ENCODE assay signal across 19 cellular contexts in the genomic region with DNA sequence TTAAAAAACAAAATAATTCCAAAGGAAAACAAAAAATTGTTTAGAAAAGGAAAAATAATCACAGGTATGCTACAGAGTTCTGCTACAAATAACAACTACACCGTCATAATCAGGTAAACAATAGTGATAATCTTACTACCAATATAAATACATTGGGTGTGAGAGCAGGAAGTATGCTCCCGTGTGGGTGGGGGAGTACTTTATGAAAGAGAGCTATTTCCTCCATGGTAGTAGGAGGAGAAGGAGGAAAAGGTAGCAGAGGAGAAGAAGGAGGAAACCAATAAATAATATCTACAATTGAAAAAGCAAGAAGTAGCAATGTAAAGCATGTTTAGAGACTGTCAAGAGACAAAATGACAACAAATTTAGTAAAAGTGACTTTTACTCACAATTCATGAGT. TPM values are rescaled to one million over a fixed set of nuclear protein-coding genes. Genes with fewer than 3 reads are reported as not detected.
DNase-seq lines count a peak whose midpoint lies in the region; ATAC-seq and TF ChIP-seq lines count a peak whose summit lies in the region.
"Had no signal": no experiment of that assay in that cellular context is flagged by ENCODE, and none has a peak within 500 bp of the region (broad histone marks: within the 10 kb centered on the region; RNA-seq: fewer than 3 reads in every experiment).

No MANE protein-coding gene starts in this region.

- no peaks in the 10 kb centered on the region for H3K36me3 ChIP-seq in Loucy (ENCODE audit: insufficient read depth, low read length)
- H3K36me3 ChIP-seq: BE2C had no signal

- H4K20me1 ChIP-seq in Loucy (ENCODE audit: insufficient read depth, low read length, poor library complexity, severe bottlenecking), result peaks cover 11% of the 10 kb centered on the region

- H3K4me3 ChIP-seq in Loucy (ENCODE audit: low read length, poor library complexity, severe bottlenecking), result no peak overlapping the region

- no peak overlapping the region for H3K27ac Mint-ChIP-seq in activated CD4-positive, alpha-beta T cell treated with anti-CD3 and anti-CD28 coated beads, Interleukin-2, amount 10 ng/mL, durations not matched to agents 24 days and 14 days
- H3K27ac Mint-ChIP-seq in T-helper 17 cell, result no peak overlapping the region

- peaks cover 3% of the 10 kb centered on the region for H3K4me1 Mint-ChIP-seq in activated CD4-positive, alpha-beta T cell treated with anti-CD3 and anti-CD28 coated beads, Interleukin-2, amount 10 ng/mL, durations not matched to agents 24 days and 14 days
- peaks cover 8% of the 10 kb centered on the region for H3K4me1 Mint-ChIP-seq in T-helper 17 cell

- intact Hi-C loops in activated CD4-positive, alpha-beta T cell treated with anti-CD3 and anti-CD28 coated beads, Interleukin-2, amount 10 ng/mL, durations not matched to agents 24 days and 14 days (cut with micrococcal nuclease), result no loop called here
- intact Hi-C loops in left colon (cut with DNase I, micrococcal nuclease), result no loop called here

- no peak for TF ChIP-seq CTCF in Loucy (conservative IDR thresholded peaks at IDR 0.05; ENCODE audit: low read length)

- no peaks in the 10 kb centered on the region for H3F3A ChIP-seq in Loucy (ENCODE audit: low read depth)

- no peak overlapping the region for H3K9ac ChIP-seq in Loucy (ENCODE audit: low read depth, low read length, poor library complexity, severe bottlenecking)
- H3K9ac ChIP-seq: SK-N-SH had no signal

- peak; percentile 93 for ATAC-seq in left colon
- ATAC-seq in T-helper 17 cell, result no peak

- H3K9me3 Mint-ChIP-seq in activated CD4-positive, alpha-beta T cell treated with anti-CD3 and anti-CD28 coated beads, Interleukin-2, amount 10 ng/mL, durations not matched to agents 24 days and 14 days, result peaks cover 7% of the 10 kb centered on the region
- H3K9me3 Mint-ChIP-seq: CD8-positive, alpha-beta memory T cell had no signal

- H3K4me1 ChIP-seq in Loucy (ENCODE audit: insufficient read depth, low read length, poor library complexity, severe bottlenecking), result peaks cover 53% of the 10 kb centered on the region
- H3K4me1 ChIP-seq: BE2C had no signal

- no peak overlapping the region for H3K4me3 Mint-ChIP-seq in activated CD4-positive, alpha-beta T cell treated with anti-CD3 and anti-CD28 coated beads, Interleukin-2, amount 10 ng/mL, durations not matched to agents 24 days and 14 days
- no peak overlapping the region for H3K4me3 Mint-ChIP-seq in T-helper 17 cell
- H3K4me3 Mint-ChIP-seq: CD8-positive, alpha-beta memory T cell had no signal

- H3K9me3 ChIP-seq in Loucy (ENCODE audit: insufficient read depth, low read depth, low read length) (no peaks in the 10 kb centered on the region), T-helper 17 cell (ENCODE audit: control insufficient read depth, low read length, poor library complexity, severe bottlenecking) (no peaks in the 10 kb centered on the region)
- H3K9me3 ChIP-seq: BE2C, SK-N-SH had no signal

- peak overlapping the region; percentile 40 for H3K4me2 ChIP-seq in Loucy (ENCODE audit: low read depth, low read length, poor library complexity, severe bottlenecking)
- H3K4me2 ChIP-seq: SK-N-SH had no signal

- no peak overlapping the region for H2AFZ ChIP-seq in Loucy (ENCODE audit: low read length)

- no peaks in the 10 kb centered on the region for H3K9me2 ChIP-seq in Loucy (replicated peaks; ENCODE audit: low read depth, low read length)

- H3K27me3 ChIP-seq in Loucy (ENCODE audit: insufficient read depth, low read length, poor library complexity, severe bottlenecking), result no peaks in the 10 kb centered on the region

- no peaks in the 10 kb centered on the region for H3K27me3 Mint-ChIP-seq in activated CD4-positive, alpha-beta T cell treated with anti-CD3 and anti-CD28 coated beads, Interleukin-2, amount 10 ng/mL, durations not matched to agents 24 days and 14 days
- peaks cover 4% of the 10 kb centered on the region for H3K27me3 Mint-ChIP-seq in T-helper 17 cell

- no peaks in the 10 kb centered on the region for H3K36me3 Mint-ChIP-seq in activated CD4-positive, alpha-beta T cell treated with anti-CD3 and anti-CD28 coated beads, Interleukin-2, amount 10 ng/mL, durations not matched to agents 24 days and 14 days (ENCODE audit: low read depth)
- peaks cover 5% of the 10 kb centered on the region for H3K36me3 Mint-ChIP-seq in T-helper 17 cell (ENCODE audit: low read depth)

- DNase-seq in activated CD4-positive, alpha-beta T cell treated with anti-CD3 and anti-CD28 coated beads, Interleukin-2, amount 10 ng/mL, durations not matched to agents 24 days and 14 days, result peak; percentile 29
- DNase-seq in activated CD4-positive, alpha-beta T cell treated with anti-CD3 and anti-CD28 coated beads for 4 hours, result no peak
- DNase-seq in left colon (peak in 1 of 2 donors; percentile 19), T-helper 17 cell (no peak), NCI-H1436 (lab: John Stamatoyannopoulos, UW) (no peak)
- no peak for DNase-seq in activated naive CD4-positive, alpha-beta T cell treated with anti-CD3 and anti-CD28 coated beads, Interleukin-2, amount 50 U/mL, for 16 hours
- DNase-seq: BE2C; CD8-positive, alpha-beta memory T cell; DMS79 treated with DMSO at 0.1 percent for 48 hours; GOT3; KBM-7; NCI-H1092 treated with DMSO at 0.1 percent for 48 hours; NCI-H1694; NCI-H510A; NCI-H774; Right ventricle myocardium superior; SK-N-SH had no signal

- peaks cover 95% of the 10 kb centered on the region for H3K79me2 ChIP-seq in Loucy (ENCODE audit: insufficient read depth, low read length)

RNA-seq across cellular contexts. Expression of a gene that starts 35.1 kb away (rescaled TPM):
- total RNA-seq in activated CD4-positive, alpha-beta T cell treated with anti-CD3 and anti-CD28 coated beads, Interleukin-2, amount 10 ng/mL, durations not matched to agents 24 days and 14 days, result 2.7 and 3.0 TPM in 2 replicates
- total RNA-seq in left colon (1 to 10 TPM; 3.1 to 3.6 TPM), T-helper 17 cell (1 to 10 TPM; 2.3 to 2.4 TPM)
- total RNA-seq: A172 had no signal
